Comparison of ENCODE assay signal across 2 cellular contexts in the genomic region with DNA sequence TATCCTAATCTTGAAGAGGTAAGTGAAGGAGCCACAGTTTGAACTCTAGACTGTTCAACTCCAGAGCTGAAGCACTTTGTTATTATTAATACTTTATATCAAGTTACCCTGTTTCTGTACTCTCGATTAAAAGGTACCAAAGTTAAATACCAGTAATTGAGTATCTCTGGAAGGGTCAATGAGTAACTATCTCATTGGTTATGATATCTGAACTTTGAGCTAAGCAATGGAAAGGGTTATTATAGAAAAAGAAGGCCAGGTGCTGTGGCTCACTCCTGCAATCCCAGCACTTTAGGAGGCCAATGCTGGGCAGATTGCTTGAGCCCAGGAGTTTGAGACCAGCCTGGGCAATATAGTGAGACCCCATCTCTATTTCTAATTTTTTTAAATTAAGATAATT.
TF ChIP-seq lines count a peak whose summit lies in the region.

No MANE protein-coding gene starts in this region.

TF ChIP-seq in liver, 16 proteins besides CTCF, POLR2A, EP300 and RAD21:
- TF ChIP-seq YY1 (IDR thresholded peaks at IDR 0.05) (no peak), TAF1 (conservative IDR thresholded peaks at IDR 0.05) (no peak), RXRA (IDR thresholded peaks at IDR 0.05) (peak in 1 of 2 donors; percentile 26), GABPA (IDR thresholded peaks at IDR 0.05 in 1 of 2, conservative IDR thresholded peaks at IDR 0.05 in 1 of 2) (no peak), SP1 (IDR thresholded peaks at IDR 0.05) (peak; percentile 63), FOXA2 (IDR thresholded peaks at IDR 0.05) (no peak), HNF4G (IDR thresholded peaks at IDR 0.05) (peak; percentile 30), HNF4A (conservative IDR thresholded peaks at IDR 0.05) (peak; percentile 33 to 86), NR2F2 (IDR thresholded peaks at IDR 0.05) (no peak)
- TF ChIP-seq, protein P1, sequence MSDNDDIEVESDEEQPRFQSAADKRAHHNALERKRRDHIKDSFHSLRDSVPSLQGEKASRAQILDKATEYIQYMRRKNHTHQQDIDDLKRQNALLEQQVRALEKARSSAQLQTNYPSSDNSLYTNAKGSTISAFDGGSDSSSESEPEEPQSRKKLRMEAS (IDR thresholded peaks at IDR 0.05), result no peak
- TF ChIP-seq, protein P2, sequence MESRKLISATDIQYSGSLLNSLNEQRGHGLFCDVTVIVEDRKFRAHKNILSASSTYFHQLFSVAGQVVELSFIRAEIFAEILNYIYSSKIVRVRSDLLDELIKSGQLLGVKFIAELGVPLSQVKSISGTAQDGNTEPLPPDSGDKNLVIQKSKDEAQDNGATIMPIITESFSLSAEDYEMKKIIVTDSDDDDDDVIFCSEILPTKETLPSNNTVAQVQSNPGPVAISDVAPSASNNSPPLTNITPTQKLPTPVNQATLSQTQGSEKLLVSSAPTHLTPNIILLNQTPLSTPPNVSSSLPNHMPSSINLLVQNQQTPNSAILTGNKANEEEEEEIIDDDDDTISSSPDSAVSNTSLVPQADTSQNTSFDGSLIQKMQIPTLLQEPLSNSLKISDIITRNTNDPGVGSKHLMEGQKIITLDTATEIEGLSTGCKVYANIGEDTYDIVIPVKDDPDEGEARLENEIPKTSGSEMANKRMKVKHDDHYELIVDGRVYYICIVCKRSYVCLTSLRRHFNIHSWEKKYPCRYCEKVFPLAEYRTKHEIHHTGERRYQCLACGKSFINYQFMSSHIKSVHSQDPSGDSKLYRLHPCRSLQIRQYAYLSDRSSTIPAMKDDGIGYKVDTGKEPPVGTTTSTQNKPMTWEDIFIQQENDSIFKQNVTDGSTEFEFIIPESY (IDR thresholded peaks at IDR 0.05), result no peak

TF ChIP-seq in HepG2, 621 proteins besides CTCF, POLR2A, EP300 and RAD21:
- TF ChIP-seq, protein P3, sequence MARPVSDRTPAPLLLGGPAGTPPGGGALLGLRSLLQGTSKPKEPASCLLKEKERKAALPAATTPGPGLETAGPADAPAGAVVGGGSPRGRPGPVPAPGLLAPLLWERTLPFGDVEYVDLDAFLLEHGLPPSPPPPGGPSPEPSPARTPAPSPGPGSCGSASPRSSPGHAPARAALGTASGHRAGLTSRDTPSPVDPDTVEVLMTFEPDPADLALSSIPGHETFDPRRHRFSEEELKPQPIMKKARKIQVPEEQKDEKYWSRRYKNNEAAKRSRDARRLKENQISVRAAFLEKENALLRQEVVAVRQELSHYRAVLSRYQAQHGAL (CRISPR knock-in tag; IDR thresholded peaks at IDR 0.05; ENCODE audit: not compliant biosample characterization), result no peak
- TF ChIP-seq ZBTB43 (CRISPR knock-in tag; conservative IDR thresholded peaks at IDR 0.05) (no peak), HNF4A (CRISPR knock-in tag; IDR thresholded peaks at IDR 0.05) (no peak), ELF3 (CRISPR knock-in tag; IDR thresholded peaks at IDR 0.05) (no peak), NCOA5 (CRISPR knock-in tag; IDR thresholded peaks at IDR 0.05) (no peak), HES4 (CRISPR knock-in tag; IDR thresholded peaks at IDR 0.05; ENCODE audit: borderline replicate concordance) (no peak), ZNF501 (CRISPR knock-in tag; IDR thresholded peaks at IDR 0.05) (no peak), ELF4 (CRISPR knock-in tag; IDR thresholded peaks at IDR 0.05; ENCODE audit: borderline replicate concordance) (no peak), SIX1 (CRISPR knock-in tag; IDR thresholded peaks at IDR 0.05; ENCODE audit: borderline replicate concordance) (no peak), SIX4 (CRISPR knock-in tag; IDR thresholded peaks at IDR 0.05) (no peak), PRDM15 (CRISPR knock-in tag; IDR thresholded peaks at IDR 0.05) (no peak), FLYWCH1 (CRISPR knock-in tag; IDR thresholded peaks at IDR 0.05) (no peak)
- TF ChIP-seq, protein P4, sequence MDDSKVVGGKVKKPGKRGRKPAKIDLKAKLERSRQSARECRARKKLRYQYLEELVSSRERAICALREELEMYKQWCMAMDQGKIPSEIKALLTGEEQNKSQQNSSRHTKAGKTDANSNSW (CRISPR knock-in tag; IDR thresholded peaks at IDR 0.05; ENCODE audit: borderline replicate concordance), result no peak
